ENCODE assay signal across 9 cellular contexts in the genomic region with DNA sequence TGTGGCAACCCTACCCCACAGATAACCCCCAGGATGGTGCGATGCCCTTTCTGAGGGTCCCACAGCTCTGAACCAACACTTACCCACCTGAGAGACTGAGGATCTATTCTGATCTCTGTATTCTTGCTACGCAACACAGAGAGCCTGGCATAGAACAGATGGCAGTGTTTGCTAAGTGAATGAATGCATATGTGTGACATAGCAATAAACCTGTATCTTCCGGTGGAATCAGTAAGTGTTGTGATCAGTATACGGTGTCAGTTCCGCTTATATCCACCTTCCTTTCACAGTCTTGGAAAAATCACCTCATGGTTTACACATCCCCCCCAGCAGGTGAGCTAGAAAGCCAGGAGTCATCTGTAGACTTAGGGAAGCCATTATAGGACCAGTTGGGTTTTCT. TPM values are rescaled to one million over a fixed set of nuclear protein-coding genes. Genes with fewer than 3 reads are reported as not detected.
DNase-seq lines count a peak whose midpoint lies in the region; ATAC-seq, FAIRE-seq and TF ChIP-seq lines count a peak whose summit lies in the region.
"Had no signal": no experiment of that assay in that cellular context is flagged by ENCODE, and none has a peak within 500 bp of the region (broad histone marks: within the 10 kb centered on the region; RNA-seq: fewer than 3 reads in every experiment).

No MANE protein-coding gene starts in this region.

- no peaks in the 10 kb centered on the region for H3K36me3 Mint-ChIP-seq in astrocyte (ENCODE audit: low read depth, unreplicated experiment)

- no peak overlapping the region for H3K27ac Mint-ChIP-seq in astrocyte (ENCODE audit: unreplicated experiment)

- TF ChIP-seq POLR2A in testis (IDR thresholded peaks at IDR 0.05): no peak

- H3K4me3 Mint-ChIP-seq in astrocyte (ENCODE audit: unreplicated experiment): no peak overlapping the region

- no peak for TF ChIP-seq CTCF in AG04450 (IDR thresholded peaks at IDR 0.05; ENCODE audit: low read depth, low read length)
- no peak for TF ChIP-seq CTCF in astrocyte (IDR thresholded peaks at IDR 0.05; ENCODE audit: insufficient read depth, low read depth, low read length)
- no peak for TF ChIP-seq CTCF in GM10266 (IDR thresholded peaks at IDR 0.05; ENCODE audit: control insufficient read depth, insufficient read depth, low read depth, missing control alignments)
- TF ChIP-seq CTCF in testis (IDR thresholded peaks at IDR 0.05): no peak

- no peaks in the 10 kb centered on the region for H3K9me3 ChIP-seq in AG04450 (ENCODE audit: control insufficient read depth, insufficient read depth, low read length)
- H3K9me3 ChIP-seq in HUES64 (ENCODE audit: insufficient read depth, low read depth, low read length): no peaks in the 10 kb centered on the region
- no peaks in the 10 kb centered on the region for H3K9me3 ChIP-seq in astrocyte (ENCODE audit: insufficient read depth, low read depth, low read length)
- H3K9me3 ChIP-seq in mucosa of rectum (ENCODE audit: control insufficient read depth in 2 of 2, low read length in 2 of 2): no peaks in the 10 kb centered on the region
- H3K9me3 ChIP-seq in testis: no peaks in the 10 kb centered on the region

- no peaks in the 10 kb centered on the region for H3K4me1 ChIP-seq in HUES64 (ENCODE audit: insufficient read depth, low read length)
- H3K4me1 ChIP-seq in astrocyte (ENCODE audit: insufficient read depth, low read length): peaks cover 14% of the 10 kb centered on the region
- peaks cover 2 to 6% of the 10 kb centered on the region in 2 donors for H3K4me1 ChIP-seq in mucosa of rectum (ENCODE audit: control insufficient read depth in 2 of 2, insufficient read depth in 2 of 2, low read length in 2 of 2)
- peaks cover 6% of the 10 kb centered on the region for H3K4me1 ChIP-seq in testis

- peak overlapping the region; percentile 92 for H2AFZ ChIP-seq in astrocyte (ENCODE audit: low read depth, low read length)

- CTCF ChIA-PET in AG04450 (lab: Charles Lee): interaction anchor here (0.5 to 0.7 kb wide), 2 partner anchors 29 to 56 kb away, joined by 3 to 6 read pairs; no protein-coding TSS in a partner anchor

- intact Hi-C loops in testis (cut with DNase I; ENCODE audit: low total_unique reads): no loop called here

- peaks cover 15% of the 10 kb centered on the region for H3K27me3 Mint-ChIP-seq in astrocyte (ENCODE audit: low read depth, unreplicated experiment)

- ATAC-seq in GM21723 (IDR thresholded peaks at IDR 0.05; ENCODE audit: unreplicated experiment): no peak
- ATAC-seq: activated CD4-positive, CD25-positive, alpha-beta regulatory T cell treated with anti-CD3 and anti-CD28 coated beads, Interleukin-2, amount 50 U/mL, for 24 hours had no signal

- H3K4me1 Mint-ChIP-seq in astrocyte (ENCODE audit: low read depth, unreplicated experiment): no peaks in the 10 kb centered on the region

- POLR2A ChIA-PET in AG04450 (lab: Yijun Ruan, JAX): interaction anchor here (0.5 kb wide), 1 partner anchor 23 kb away, joined by 3 read pairs; no protein-coding TSS in a partner anchor

- H3K36me3 ChIP-seq in HUES64 (ENCODE audit: insufficient read depth, low read length) (no peaks in the 10 kb centered on the region), astrocyte (ENCODE audit: insufficient read depth, low read length) (no peaks in the 10 kb centered on the region), mucosa of rectum (ENCODE audit: control insufficient read depth in 2 of 2, insufficient read depth in 2 of 2, low read length in 2 of 2) (no peaks in the 10 kb centered on the region), testis (ENCODE audit: low read depth, missing control alignments) (no peaks in the 10 kb centered on the region)

- no peaks in the 10 kb centered on the region for H3K9me3 Mint-ChIP-seq in astrocyte (ENCODE audit: unreplicated experiment)

- no peak for DNase-seq in AG04450 (ENCODE audit: low read depth, low spot score)
- DNase-seq in astrocyte (ENCODE audit: low read depth): no peak
- no peak for DNase-seq in SKM-1 treated with dmso at 0.1 percent for 144 hours (lab: John Stamatoyannopoulos, UW; ENCODE audit: unreplicated experiment)
- no peak for DNase-seq in GM10266 (ENCODE audit: extremely low spot score)
- DNase-seq in testis: no peak

- H3K9ac ChIP-seq in HUES64 (ENCODE audit: low read depth, low read length) (no peak overlapping the region), astrocyte (ENCODE audit: low read length) (peak overlapping the region; percentile 58), mucosa of rectum (ENCODE audit: low read depth in 1 of 2, low read length in 2 of 2) (peak overlapping the region; percentile 65 to 73)

- no peak overlapping the region for H3K4me3 ChIP-seq in AG04450 (ENCODE audit: low read depth, low read length)
- peak overlapping the region; percentile 64 for H3K4me3 ChIP-seq in HUES64 (ENCODE audit: low read length)
- no peak overlapping the region for H3K4me3 ChIP-seq in astrocyte (ENCODE audit: insufficient read depth, low read depth, low read length)
- H3K4me3 ChIP-seq in mucosa of rectum (ENCODE audit: low read length in 2 of 2): peak overlapping the region; percentile 44 to 55
- H3K4me3 ChIP-seq in testis: no peak overlapping the region

- H3K27ac ChIP-seq in AG04450 (ENCODE audit: low read depth, low read length) (peak overlapping the region; percentile 57), HUES64 (ENCODE audit: low read depth, low read length) (no peak overlapping the region), astrocyte (ENCODE audit: low read depth, low read length) (no peak overlapping the region), mucosa of rectum (ENCODE audit: low read depth in 2 of 2, low read length in 2 of 2) (peak overlapping the region; percentile 72 to 84), testis (no peak overlapping the region)

- no peaks in the 10 kb centered on the region for H4K20me1 ChIP-seq in astrocyte (ENCODE audit: insufficient read depth, low read length)

- H3K27me3 ChIP-seq in AG04450 (ENCODE audit: control insufficient read depth, insufficient read depth, low read length): no peaks in the 10 kb centered on the region
- peaks cover 17% of the 10 kb centered on the region for H3K27me3 ChIP-seq in HUES64 (ENCODE audit: insufficient read depth, low read length)
- H3K27me3 ChIP-seq in astrocyte (ENCODE audit: insufficient read depth, low read length): no peaks in the 10 kb centered on the region
- peaks cover 10 to 11% of the 10 kb centered on the region in 2 donors for H3K27me3 ChIP-seq in mucosa of rectum (ENCODE audit: control insufficient read depth in 2 of 2, insufficient read depth in 2 of 2, low read length in 2 of 2)
- H3K27me3 ChIP-seq in testis: no peaks in the 10 kb centered on the region

- 95% methylated on average over 2 of the region's 5 CpGs for WGBS in HUES64
- WGBS in testis, 2 donors: 71 to 73% methylated on average over 5 of the region's 5 CpGs

- peak overlapping the region; percentile 91 for H3K4me2 ChIP-seq in astrocyte (ENCODE audit: low read length)

- peak; percentile 92 for FAIRE-seq in astrocyte (lab: Jason Lieb, UNC)

- no peaks in the 10 kb centered on the region for H3K79me2 ChIP-seq in astrocyte (ENCODE audit: insufficient read depth, low read length)

RNA-seq across cellular contexts. Expression of a gene that starts 5.9 kb away (rescaled TPM):
- 87.4 and 113 TPM in 2 replicates for polyA plus RNA-seq in AG04450 (2011; rRNA removed)
- 54.8 and 65.2 TPM in 2 replicates for polyA minus RNA-seq in AG04450 (2011; rRNA and poly(A)+ RNA removed)
- polyA plus RNA-seq in HUES64 (2013, experiment 1 of 2): 95.6 TPM
- polyA plus RNA-seq in HUES64 (2013, experiment 2 of 2): 84.1 TPM
- total RNA-seq in astrocyte: 87.4 and 96.8 TPM in 2 replicates
- 10 to 100 TPM; 38.4 to 54.8 TPM for total RNA-seq in testis
- polyA plus RNA-seq in testis (ENCODE audit: insufficient read depth, low read depth, low replicate concordance): 44.8 TPM

RNA-seq across cellular contexts. Expression of a gene that starts 17.4 kb away (rescaled TPM):
- polyA plus RNA-seq in AG04450 (2011; rRNA removed) (0.26 and 0.31 TPM in 2 replicates), testis (ENCODE audit: insufficient read depth, low read depth, low replicate concordance) (52.0 TPM)
- 0.23 TPM in 1 of 2 replicates, not detected in the other for polyA minus RNA-seq in AG04450 (2011; rRNA and poly(A)+ RNA removed)
- 0.85 TPM for polyA plus RNA-seq in HUES64 (2013, experiment 1 of 2)
- 1.1 TPM for polyA plus RNA-seq in HUES64 (2013, experiment 2 of 2)
- total RNA-seq in astrocyte (0.34 and 0.46 TPM in 2 replicates), testis (10 to 100 TPM; 20.3 to 41.6 TPM)

RNA-seq across cellular contexts. Expression of a gene that starts 17.6 kb away (rescaled TPM):
- polyA plus RNA-seq in AG04450 (2011; rRNA removed) (21.3 and 25.3 TPM in 2 replicates), testis (ENCODE audit: insufficient read depth, low read depth, low replicate concordance) (18.6 TPM)
- polyA minus RNA-seq in AG04450 (2011; rRNA and poly(A)+ RNA removed): 28.5 and 29.5 TPM in 2 replicates
- polyA plus RNA-seq in HUES64 (2013, experiment 1 of 2): 55.5 TPM
- 72.0 TPM for polyA plus RNA-seq in HUES64 (2013, experiment 2 of 2)
- total RNA-seq in astrocyte (31.9 and 33.3 TPM in 2 replicates), testis (10 to 100 TPM; 28.8 to 37.7 TPM)

Comparison
In these comparisons a context has a peak if more than half of its experiments do, and no peak if none do; other contexts are left out.
1. H3K27ac ChIP-seq: peak in AG04450 (single experiment) and mucosa of rectum (2 of 2); none in HUES64 (single experiment), astrocyte (single experiment) and testis (0 of 2).
2. H3K4me3 ChIP-seq: peak in HUES64 (single experiment) and mucosa of rectum (2 of 2); none in AG04450 (single experiment), astrocyte (single experiment) and testis (0 of 2).
3. RNA of a gene that starts 17.4 kb away (total RNA-seq): 20.3 to 41.6 TPM in testis; 0.34 to 0.46 TPM in astrocyte; every median in the first group is over 10 times any median in the second.